1 cellular context compared by ENCODE assay signal in genomic region chr17:33749171-33749570, GRCh38.
TF ChIP-seq lines count a peak whose summit lies in the region.

No MANE protein-coding gene starts in this region.

TF ChIP-seq in H1, 55 proteins besides CTCF, POLR2A, EP300 and RAD21:
- TF ChIP-seq YY1 (IDR thresholded peaks at IDR 0.05; ENCODE audit: low read depth, low read length) = no peak
- TF ChIP-seq MAFK (IDR thresholded peaks at IDR 0.05; ENCODE audit: low read depth, low read length) = no peak
- no peak for TF ChIP-seq RBBP5 (IDR thresholded peaks at IDR 0.05; ENCODE audit: borderline replicate concordance, low read depth, low read length)
- TF ChIP-seq TAF1 (IDR thresholded peaks at IDR 0.05; ENCODE audit: low read depth, low read length) = no peak
- TF ChIP-seq RXRA (IDR thresholded peaks at IDR 0.05; ENCODE audit: insufficient read depth, low read depth, low read length) = no peak
- no peak for TF ChIP-seq SP1 (IDR thresholded peaks at IDR 0.05; ENCODE audit: low read depth, low read length)
- TF ChIP-seq CEBPB (IDR thresholded peaks at IDR 0.05; ENCODE audit: low read depth, low read length) = no peak
- TF ChIP-seq TAF7 (optimal IDR thresholded peaks at IDR 0.05; ENCODE audit: borderline replicate concordance, low read depth, low read length) = no peak
- TF ChIP-seq E2F6 (IDR thresholded peaks at IDR 0.05) = no peak
- no peak for TF ChIP-seq SIRT6 (IDR thresholded peaks at IDR 0.05; ENCODE audit: low read length)
- no peak for TF ChIP-seq ATF2 (IDR thresholded peaks at IDR 0.05; ENCODE audit: low read length)
- TF ChIP-seq SAP30 (IDR thresholded peaks at IDR 0.05; ENCODE audit: insufficient read depth, insufficient replicate concordance, low read length) = no peak
TF ChIP-seq in H1: peak in this region for 0.
